Comparison of ENCODE assay signal across 17 cellular contexts in the genomic region with DNA sequence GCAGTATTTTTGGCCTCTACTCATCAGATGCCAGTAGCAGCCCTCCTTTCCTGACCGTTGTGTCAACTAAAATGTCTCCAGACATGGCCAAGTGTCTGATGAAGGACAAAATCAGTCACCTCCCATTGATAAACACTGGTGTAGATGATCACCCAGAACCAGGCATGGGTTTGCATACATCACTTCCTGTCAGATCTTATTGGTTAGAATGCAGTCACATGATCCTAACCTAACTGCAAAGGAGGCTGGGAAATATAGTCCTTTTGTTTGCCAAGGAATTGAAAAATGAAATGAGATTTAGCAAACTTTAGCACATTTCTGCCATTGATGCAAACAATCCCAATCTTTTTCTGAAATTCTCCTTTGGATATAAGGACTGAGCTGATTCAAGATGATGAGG.
DNase-seq lines count a peak whose midpoint lies in the region; ATAC-seq, FAIRE-seq and TF ChIP-seq lines count a peak whose summit lies in the region.
"Had no signal": no experiment of that assay in that cellular context is flagged by ENCODE, and none has a peak within 500 bp of the region (broad histone marks: within the 10 kb centered on the region; RNA-seq: fewer than 3 reads in every experiment).

No MANE protein-coding gene starts in this region.

- POLR2A ChIA-PET in activated CD4-positive, alpha-beta T cell treated with anti-CD3 and anti-CD28 coated beads, Interleukin-2, amount 10 ng/mL, durations not matched to agents 7 days and 5 days (lab: Charles Lee) = no interaction called here
- POLR2A ChIA-PET in GM12878 (lab: Charles Lee) = no interaction called here

- intact Hi-C loops in GM12878 (cut with micrococcal nuclease; ENCODE audit: unreplicated experiment) (no loop called here), tibial artery (cut with DNase I; ENCODE audit: low total_unique reads) (no loop called here)

- DNase-seq in activated CD4-positive, alpha-beta T cell treated with anti-CD3 and anti-CD28 coated beads, Interleukin-2, amount 10 ng/mL, durations not matched to agents 7 days and 5 days = no peak
- DNase-seq in activated CD4-positive, alpha-beta T cell treated with anti-CD3 and anti-CD28 coated beads, Interleukin-2, amount 50 U/mL, for 1 hour = no peak
- DNase-seq in NAMALWA (ENCODE audit: low spot score) (peak; percentile 65), GM12878 (ENCODE audit: low read depth, low spot score) (no peak), tibial artery (no peak), smooth muscle cell (lab: John Stamatoyannopoulos, UW; ENCODE audit: unreplicated experiment) (no peak), NCI-H1092 treated with DMSO at 0.1 percent for 48 hours (lab: John Stamatoyannopoulos, UW) (no peak)
- DNase-seq: BE2C; CD4-positive, alpha-beta memory T cell; DMS79 treated with DMSO at 0.1 percent for 48 hours; EL; H7 had no signal

- H3K36me3 Mint-ChIP-seq in activated CD4-positive, alpha-beta T cell treated with anti-CD3 and anti-CD28 coated beads, Interleukin-2, amount 10 ng/mL, durations not matched to agents 7 days and 5 days (ENCODE audit: low read depth) = no peaks in the 10 kb centered on the region
- H3K36me3 Mint-ChIP-seq: CD4-positive, alpha-beta memory T cell had no signal

- H3K9me3 Mint-ChIP-seq in activated CD4-positive, alpha-beta T cell treated with anti-CD3 and anti-CD28 coated beads, Interleukin-2, amount 10 ng/mL, durations not matched to agents 7 days and 5 days = peaks cover 8% of the 10 kb centered on the region
- H3K9me3 Mint-ChIP-seq: GM23338 had no signal

- 53% methylated on average over 1 of the region's 1 CpG for WGBS in GM12878 (ENCODE audit: insufficient coverage, insufficient replicate concordance, low lambda C conversion rate, missing lambda C conversion rate)
- 83% methylated on average over 1 of the region's 1 CpG for WGBS in smooth muscle cell (ENCODE audit: low lambda C conversion rate)

- H3K27ac Mint-ChIP-seq in activated CD4-positive, alpha-beta T cell treated with anti-CD3 and anti-CD28 coated beads, Interleukin-2, amount 10 ng/mL, durations not matched to agents 7 days and 5 days = peak overlapping the region; percentile 50
- H3K27ac Mint-ChIP-seq: CD4-positive, alpha-beta memory T cell; GM23338 had no signal

- SMC1A ChIA-PET in GM12878 (lab: Charles Lee; ENCODE audit: uncharacterized antibody, unreplicated experiment) = no interaction called here

- no peak overlapping the region for H3K4me2 ChIP-seq in GM12878 (ENCODE audit: control insufficient read depth, insufficient read depth)
- H3K4me2 ChIP-seq in smooth muscle cell = no peak overlapping the region
- H3K4me2 ChIP-seq: GM23338 had no signal

- H3K27me3 ChIP-seq in GM12878 (replicated peaks in 1 of 2; ENCODE audit: control insufficient read depth in 2 of 2, insufficient read depth in 2 of 2, low read length in 1 of 2) = no peaks in the 10 kb centered on the region
- H3K27me3 ChIP-seq in tibial artery = no peaks in the 10 kb centered on the region
- no peaks in the 10 kb centered on the region for H3K27me3 ChIP-seq in smooth muscle cell (ENCODE audit: low read depth)
- H3K27me3 ChIP-seq: BE2C had no signal

- no peak for TF ChIP-seq POLR2A in GM12878 (IDR thresholded peaks at IDR 0.05; ENCODE audit: low read depth, low read length)

- no peak for TF ChIP-seq RAD21 in GM12878 (IDR thresholded peaks at IDR 0.05; ENCODE audit: insufficient read depth, low read depth, low read length)

- H2AFZ ChIP-seq in GM12878 (ENCODE audit: control insufficient read depth, low read depth, low read length) (peak overlapping the region; percentile 10; the same call in 1 of the 2 replicates), smooth muscle cell (ENCODE audit: low read depth) (no peak overlapping the region)
- H2AFZ ChIP-seq: GM23338 had no signal

- H3K9ac ChIP-seq in GM12878 (ENCODE audit: control insufficient read depth, insufficient read depth, low read length) (no peak overlapping the region), smooth muscle cell (ENCODE audit: low read depth) (no peak overlapping the region)

- no peak overlapping the region for H3K4me3 ChIP-seq in GM12878
- no peak overlapping the region for H3K4me3 ChIP-seq in tibial artery
- no peak overlapping the region for H3K4me3 ChIP-seq in smooth muscle cell
- H3K4me3 ChIP-seq: GM23338 had no signal

- no peaks in the 10 kb centered on the region for H3K79me2 ChIP-seq in GM12878 (ENCODE audit: control insufficient read depth, insufficient read depth, low read length)
- H3K79me2 ChIP-seq in smooth muscle cell (ENCODE audit: low read depth) = no peaks in the 10 kb centered on the region

- H3K27ac ChIP-seq in GM12878 (ENCODE audit: control insufficient read depth, insufficient read depth) (no peak overlapping the region), tibial artery (no peak overlapping the region), smooth muscle cell (ENCODE audit: low read depth) (no peak overlapping the region)
- H3K27ac ChIP-seq: C4-2B had no signal

- RAD21 ChIA-PET in GM12878 (lab: Charles Lee; ENCODE audit: unreplicated experiment) = no interaction called here

- FAIRE-seq in GM12878 (lab: Jason Lieb, UNC) = no peak
- FAIRE-seq: A204.1, G401.6, GM12892 had no signal

- no TSS peak for BruUV-seq in GM12878 (replicated peaks; lab: Mats Ljungman, UMichigan)

- no peaks in the 10 kb centered on the region for H3F3A ChIP-seq in smooth muscle cell (ENCODE audit: low read depth)

- no peaks in the 10 kb centered on the region for H4K20me1 ChIP-seq in GM12878 (ENCODE audit: control insufficient read depth, insufficient read depth)
- no peaks in the 10 kb centered on the region for H4K20me1 ChIP-seq in smooth muscle cell (ENCODE audit: low read depth)

- H3K9me3 ChIP-seq in GM12878 (replicated peaks; ENCODE audit: control insufficient read depth, insufficient read depth, low read length) (no peaks in the 10 kb centered on the region; the same call in none of the 3 replicates), tibial artery (no peaks in the 10 kb centered on the region), smooth muscle cell (replicated peaks; ENCODE audit: low read depth) (no peaks in the 10 kb centered on the region)
- H3K9me3 ChIP-seq: BE2C had no signal

- no peaks in the 10 kb centered on the region for H3K36me3 ChIP-seq in GM12878 (ENCODE audit: control insufficient read depth in 2 of 2, insufficient read depth in 2 of 2, low read length in 1 of 2)
- no peaks in the 10 kb centered on the region for H3K36me3 ChIP-seq in tibial artery
- H3K36me3 ChIP-seq in smooth muscle cell (ENCODE audit: low read depth) = no peaks in the 10 kb centered on the region
- H3K36me3 ChIP-seq: BE2C had no signal

- no peaks in the 10 kb centered on the region for H3K4me1 ChIP-seq in GM12878 (ENCODE audit: control insufficient read depth, insufficient read depth, low read length)
- H3K4me1 ChIP-seq in tibial artery = no peaks in the 10 kb centered on the region
- H3K4me1 ChIP-seq in smooth muscle cell (ENCODE audit: low read depth) = no peaks in the 10 kb centered on the region
- H3K4me1 ChIP-seq: BE2C had no signal

- TF ChIP-seq CTCF in GM12878 (IDR thresholded peaks at IDR 0.05 in 2 of 3, conservative IDR thresholded peaks at IDR 0.05 in 1 of 3; ENCODE audit: control insufficient read depth in 2 of 3, extremely low read depth in 1 of 3, insufficient read depth in 1 of 3, low read depth in 3 of 3, low read length in 3 of 3) (no peak), tibial artery (IDR thresholded peaks at IDR 0.05) (no peak), smooth muscle cell (IDR thresholded peaks at IDR 0.05; ENCODE audit: borderline replicate concordance, insufficient read depth, poor library complexity, severe bottlenecking) (no peak)

- H3K4me1 Mint-ChIP-seq in activated CD4-positive, alpha-beta T cell treated with anti-CD3 and anti-CD28 coated beads, Interleukin-2, amount 10 ng/mL, durations not matched to agents 7 days and 5 days = no peaks in the 10 kb centered on the region
- H3K4me1 Mint-ChIP-seq: CD4-positive, alpha-beta memory T cell; GM23338 had no signal

- no peaks in the 10 kb centered on the region for H3K27me3 Mint-ChIP-seq in activated CD4-positive, alpha-beta T cell treated with anti-CD3 and anti-CD28 coated beads, Interleukin-2, amount 10 ng/mL, durations not matched to agents 7 days and 5 days
- H3K27me3 Mint-ChIP-seq: CD4-positive, alpha-beta memory T cell had no signal

- no peak for ATAC-seq in GM12878
- ATAC-seq: GM23338 had no signal

- H3K4me3 Mint-ChIP-seq in activated CD4-positive, alpha-beta T cell treated with anti-CD3 and anti-CD28 coated beads, Interleukin-2, amount 10 ng/mL, durations not matched to agents 7 days and 5 days = no peak overlapping the region
- H3K4me3 Mint-ChIP-seq: CD4-positive, alpha-beta memory T cell; GM23338 had no signal

- in situ Hi-C loops in GM12878 (cut with MboI) = no loop called here

- CTCF ChIA-PET in activated CD4-positive, alpha-beta T cell treated with anti-CD3 and anti-CD28 coated beads, Interleukin-2, amount 10 ng/mL, durations not matched to agents 7 days and 5 days (lab: Charles Lee) = no interaction called here
- CTCF ChIA-PET in GM12878 (lab: Yijun Ruan, JAX) = no interaction called here

- TF ChIP-seq EP300 in GM12878 (IDR thresholded peaks at IDR 0.05; ENCODE audit: borderline replicate concordance in 1 of 2, control insufficient read depth in 1 of 2, low read depth in 2 of 2, low read length in 2 of 2) = no peak

TF ChIP-seq in GM12878, 131 proteins besides CTCF, POLR2A, EP300 and RAD21:
- TF ChIP-seq SIX5 (IDR thresholded peaks at IDR 0.05; ENCODE audit: low read depth, low read length, severe bottlenecking) = peak; percentile 30
- TF ChIP-seq TBL1XR1 (IDR thresholded peaks at IDR 0.05; ENCODE audit: low read depth, low read length) = no peak
- no peak for TF ChIP-seq CBX5 (IDR thresholded peaks at IDR 0.05; ENCODE audit: low read depth)
- TF ChIP-seq KLF5 (IDR thresholded peaks at IDR 0.05; ENCODE audit: partially characterized antibody) = no peak
